1 cellular context compared by ENCODE assay signal in the genomic region with DNA sequence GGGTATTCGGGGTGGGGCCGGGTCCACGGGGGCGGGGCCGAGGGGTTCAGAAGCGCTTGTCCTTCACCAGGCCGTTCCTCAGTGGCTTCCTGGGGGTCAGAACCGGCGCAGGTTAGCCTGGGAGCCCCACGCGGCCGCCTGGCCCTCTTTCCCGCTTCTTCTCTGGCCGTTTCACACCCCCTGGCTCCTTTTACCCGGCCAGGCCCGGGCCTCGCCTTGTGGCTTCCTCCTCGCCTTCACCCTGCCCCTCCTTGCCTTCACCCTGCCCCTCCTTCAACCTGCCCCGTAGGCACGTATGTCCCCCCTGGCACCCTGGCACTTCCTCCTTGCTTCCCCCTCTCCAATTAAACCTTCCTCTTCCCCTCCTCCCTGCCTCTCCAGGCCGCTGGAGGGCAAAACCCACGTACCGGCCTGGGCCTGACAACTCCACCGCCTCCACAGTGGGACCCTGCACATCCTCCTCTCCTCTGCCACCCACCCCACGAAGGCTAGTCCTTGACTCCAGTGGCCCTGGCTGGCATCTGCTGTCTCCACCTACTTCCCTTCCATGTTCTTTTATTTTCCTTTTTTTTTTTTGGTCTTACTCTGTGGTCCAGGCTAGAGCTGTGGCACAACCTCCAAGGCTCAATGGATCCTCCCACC.
TF ChIP-seq lines count a peak whose summit lies in the region.

No MANE protein-coding gene starts in this region.

TF ChIP-seq in IMR-90, 13 proteins besides CTCF, POLR2A, EP300 and RAD21:
- no peak for TF ChIP-seq MAFK (IDR thresholded peaks at IDR 0.05; ENCODE audit: low read depth, low read length)
- TF ChIP-seq RFX5 (IDR thresholded peaks at IDR 0.05; ENCODE audit: low read depth, low read length) = no peak
- TF ChIP-seq NFE2L2 (IDR thresholded peaks at IDR 0.05; ENCODE audit: low read depth, low read length) = no peak
- no peak for TF ChIP-seq CEBPB (IDR thresholded peaks at IDR 0.05; ENCODE audit: low read depth, low read length)
- no peak for TF ChIP-seq SMC3 (IDR thresholded peaks at IDR 0.05; ENCODE audit: low read depth, low read length)
- TF ChIP-seq FOS (IDR thresholded peaks at IDR 0.05; ENCODE audit: low read depth, low read length) = no peak
- TF ChIP-seq, protein P1, sequence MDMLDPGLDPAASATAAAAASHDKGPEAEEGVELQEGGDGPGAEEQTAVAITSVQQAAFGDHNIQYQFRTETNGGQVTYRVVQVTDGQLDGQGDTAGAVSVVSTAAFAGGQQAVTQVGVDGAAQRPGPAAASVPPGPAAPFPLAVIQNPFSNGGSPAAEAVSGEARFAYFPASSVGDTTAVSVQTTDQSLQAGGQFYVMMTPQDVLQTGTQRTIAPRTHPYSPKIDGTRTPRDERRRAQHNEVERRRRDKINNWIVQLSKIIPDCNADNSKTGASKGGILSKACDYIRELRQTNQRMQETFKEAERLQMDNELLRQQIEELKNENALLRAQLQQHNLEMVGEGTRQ (IDR thresholded peaks at IDR 0.05; ENCODE audit: low read depth, low read length) = no peak
- TF ChIP-seq BHLHE40 (IDR thresholded peaks at IDR 0.05; ENCODE audit: low read depth, low read length) = no peak
- no peak for TF ChIP-seq MAZ (IDR thresholded peaks at IDR 0.05; ENCODE audit: borderline replicate concordance, low read depth, low read length)
- no peak for TF ChIP-seq RCOR1 (IDR thresholded peaks at IDR 0.05; ENCODE audit: insufficient replicate concordance, low read length)
- TF ChIP-seq, protein P2, sequence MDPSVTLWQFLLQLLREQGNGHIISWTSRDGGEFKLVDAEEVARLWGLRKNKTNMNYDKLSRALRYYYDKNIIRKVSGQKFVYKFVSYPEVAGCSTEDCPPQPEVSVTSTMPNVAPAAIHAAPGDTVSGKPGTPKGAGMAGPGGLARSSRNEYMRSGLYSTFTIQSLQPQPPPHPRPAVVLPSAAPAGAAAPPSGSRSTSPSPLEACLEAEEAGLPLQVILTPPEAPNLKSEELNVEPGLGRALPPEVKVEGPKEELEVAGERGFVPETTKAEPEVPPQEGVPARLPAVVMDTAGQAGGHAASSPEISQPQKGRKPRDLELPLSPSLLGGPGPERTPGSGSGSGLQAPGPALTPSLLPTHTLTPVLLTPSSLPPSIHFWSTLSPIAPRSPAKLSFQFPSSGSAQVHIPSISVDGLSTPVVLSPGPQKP (IDR thresholded peaks at IDR 0.05; ENCODE audit: borderline replicate concordance, low read depth, low read length) = no peak
- no peak for TF ChIP-seq MXI1 (IDR thresholded peaks at IDR 0.05; ENCODE audit: borderline replicate concordance, low read depth, low read length)
- TF ChIP-seq CHD1 (IDR thresholded peaks at IDR 0.05; ENCODE audit: low read depth, low read length) = no peak
